ENCODE assay signal across 2 cellular contexts in genomic region chr1:200022239-200022804, GRCh38.
TF ChIP-seq lines count a peak whose summit lies in the region.

No MANE protein-coding gene starts in this region.

TF ChIP-seq in liver, 16 proteins besides CTCF, POLR2A, EP300 and RAD21:
- TF ChIP-seq MAX (IDR thresholded peaks at IDR 0.05): peak; percentile 70
- TF ChIP-seq NR2F2 (IDR thresholded peaks at IDR 0.05): no peak
- peak; percentile 52 to 71 for TF ChIP-seq HNF4A (conservative IDR thresholded peaks at IDR 0.05)
- TF ChIP-seq YY1 (IDR thresholded peaks at IDR 0.05): peak; percentile 77
- peak; percentile 88 to 94 for TF ChIP-seq JUND (IDR thresholded peaks at IDR 0.05)
- TF ChIP-seq FOXA1 (IDR thresholded peaks at IDR 0.05): no peak
- TF ChIP-seq ZBTB33 (IDR thresholded peaks at IDR 0.05): peak; percentile 82
- no peak for TF ChIP-seq HNF4G (IDR thresholded peaks at IDR 0.05)
- peak in 1 of 2 donors; percentile 23 for TF ChIP-seq GABPA (IDR thresholded peaks at IDR 0.05 in 1 of 2, conservative IDR thresholded peaks at IDR 0.05 in 1 of 2)
- TF ChIP-seq RXRA (IDR thresholded peaks at IDR 0.05): peak; percentile 71 to 89
- TF ChIP-seq TAF1 (conservative IDR thresholded peaks at IDR 0.05): peak; percentile 74
- TF ChIP-seq FOXA2 (IDR thresholded peaks at IDR 0.05): peak; percentile 34
- TF ChIP-seq, protein P1, sequence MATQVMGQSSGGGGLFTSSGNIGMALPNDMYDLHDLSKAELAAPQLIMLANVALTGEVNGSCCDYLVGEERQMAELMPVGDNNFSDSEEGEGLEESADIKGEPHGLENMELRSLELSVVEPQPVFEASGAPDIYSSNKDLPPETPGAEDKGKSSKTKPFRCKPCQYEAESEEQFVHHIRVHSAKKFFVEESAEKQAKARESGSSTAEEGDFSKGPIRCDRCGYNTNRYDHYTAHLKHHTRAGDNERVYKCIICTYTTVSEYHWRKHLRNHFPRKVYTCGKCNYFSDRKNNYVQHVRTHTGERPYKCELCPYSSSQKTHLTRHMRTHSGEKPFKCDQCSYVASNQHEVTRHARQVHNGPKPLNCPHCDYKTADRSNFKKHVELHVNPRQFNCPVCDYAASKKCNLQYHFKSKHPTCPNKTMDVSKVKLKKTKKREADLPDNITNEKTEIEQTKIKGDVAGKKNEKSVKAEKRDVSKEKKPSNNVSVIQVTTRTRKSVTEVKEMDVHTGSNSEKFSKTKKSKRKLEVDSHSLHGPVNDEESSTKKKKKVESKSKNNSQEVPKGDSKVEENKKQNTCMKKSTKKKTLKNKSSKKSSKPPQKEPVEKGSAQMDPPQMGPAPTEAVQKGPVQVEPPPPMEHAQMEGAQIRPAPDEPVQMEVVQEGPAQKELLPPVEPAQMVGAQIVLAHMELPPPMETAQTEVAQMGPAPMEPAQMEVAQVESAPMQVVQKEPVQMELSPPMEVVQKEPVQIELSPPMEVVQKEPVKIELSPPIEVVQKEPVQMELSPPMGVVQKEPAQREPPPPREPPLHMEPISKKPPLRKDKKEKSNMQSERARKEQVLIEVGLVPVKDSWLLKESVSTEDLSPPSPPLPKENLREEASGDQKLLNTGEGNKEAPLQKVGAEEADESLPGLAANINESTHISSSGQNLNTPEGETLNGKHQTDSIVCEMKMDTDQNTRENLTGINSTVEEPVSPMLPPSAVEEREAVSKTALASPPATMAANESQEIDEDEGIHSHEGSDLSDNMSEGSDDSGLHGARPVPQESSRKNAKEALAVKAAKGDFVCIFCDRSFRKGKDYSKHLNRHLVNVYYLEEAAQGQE (IDR thresholded peaks at IDR 0.05): peak; percentile 87
- TF ChIP-seq, protein P2, sequence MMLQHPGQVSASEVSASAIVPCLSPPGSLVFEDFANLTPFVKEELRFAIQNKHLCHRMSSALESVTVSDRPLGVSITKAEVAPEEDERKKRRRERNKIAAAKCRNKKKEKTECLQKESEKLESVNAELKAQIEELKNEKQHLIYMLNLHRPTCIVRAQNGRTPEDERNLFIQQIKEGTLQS (IDR thresholded peaks at IDR 0.05): peak; percentile 62
- TF ChIP-seq EGR1 (IDR thresholded peaks at IDR 0.05; ENCODE audit: low read depth in 2 of 2): peak; percentile 60 to 97
- TF ChIP-seq SP1 (IDR thresholded peaks at IDR 0.05): peak; percentile 85

TF ChIP-seq in HepG2, 621 proteins besides CTCF, POLR2A, EP300 and RAD21:
- no peak for TF ChIP-seq MEF2D (CRISPR knock-in tag; IDR thresholded peaks at IDR 0.05)
- no peak for TF ChIP-seq ZBTB7A (CRISPR knock-in tag; IDR thresholded peaks at IDR 0.05)
- no peak for TF ChIP-seq CBFB (CRISPR knock-in tag; IDR thresholded peaks at IDR 0.05)
- TF ChIP-seq ZNF678 (CRISPR knock-in tag; IDR thresholded peaks at IDR 0.05): no peak
- no peak for TF ChIP-seq NFE2L2 (IDR thresholded peaks at IDR 0.05; ENCODE audit: low read length)
- TF ChIP-seq GATA4 (IDR thresholded peaks at IDR 0.05; ENCODE audit: borderline replicate concordance, low read depth): no peak
- no peak for TF ChIP-seq ZFX (CRISPR knock-in tag; IDR thresholded peaks at IDR 0.05; ENCODE audit: low read depth)
- TF ChIP-seq TERF1 (CRISPR knock-in tag; IDR thresholded peaks at IDR 0.05): no peak
TF ChIP-seq in HepG2: peak in this region for 0.
